ENCODE assay signal across 22 cellular contexts in genomic region chr2:11122380-11122779, GRCh38.
"Had no signal": no experiment of that assay in that cellular context is flagged by ENCODE, and none has a peak within 500 bp of the region (broad histone marks: within the 10 kb centered on the region; RNA-seq: fewer than 3 reads in every experiment).

No MANE protein-coding gene starts in this region.

- H3K4me3 ChIP-seq: transverse colon, uterus had no signal

- DNase-seq: activated CD4-positive, alpha-beta memory T cell treated with anti-CD3 and anti-CD28 coated beads, Interleukin-2, amount 10 ng/mL, durations not matched to agents 7 days and 5 days; activated CD4-positive, alpha-beta T cell treated with anti-CD3 and anti-CD28 coated beads for 48 hours; activated effector memory CD4-positive, alpha-beta T cell treated with Interleukin-2 at 50 U/mL for 16 hours; activated naive CD4-positive, alpha-beta T cell treated with anti-CD3 and anti-CD28 coated beads for 36 hours; activated naive CD8-positive, alpha-beta T cell treated with anti-CD3 and anti-CD28 coated beads, Interleukin-2, amount 10 ng/mL, durations not matched to agents 7 days and 5 days; activated T-cell treated with anti-CD3 and anti-CD28 coated beads, Interleukin-2, amount 50 U/mL, for 72 hours; amniotic stem cell; effector CD4-positive, alpha-beta T cell; left cardiac atrium; naive thymus-derived CD4-positive, alpha-beta T cell; small intestine; stimulated activated CD4-positive, alpha-beta T cell treated with anti-CD3 and anti-CD28 coated beads, Interleukin-2, amount 100 ng/mL, for 48 hours; stimulated activated CD8-positive, alpha-beta memory T cell treated with anti-CD3 and anti-CD28 coated beads, Interleukin-4, amount 100 ng/mL, for 48 hours; stimulated activated naive B cell treated with anti-CD40 and anti-IgM and Interleukin-4, amounts not matched to agents 10 μg/mL and 1 μg/mL and 100 μg/mL, for 72 hours; transverse colon; uterus had no signal

- H3K27ac ChIP-seq: transverse colon, uterus had no signal

- H3K27me3 Mint-ChIP-seq: activated naive CD8-positive, alpha-beta T cell treated with anti-CD3 and anti-CD28 coated beads, Interleukin-2, amount 10 ng/mL, durations not matched to agents 7 days and 5 days had no signal

- H3K4me1 Mint-ChIP-seq: neural crest cell had no signal

- H3K36me3 ChIP-seq: transverse colon, uterus had no signal

- FAIRE-seq: frontal cortex, islet of Langerhans, small intestine had no signal

- H3K4me3 Mint-ChIP-seq: activated CD4-positive, alpha-beta memory T cell treated with anti-CD3 and anti-CD28 coated beads, Interleukin-2, amount 10 ng/mL, durations not matched to agents 7 days and 5 days; activated naive CD4-positive, alpha-beta T cell treated with anti-CD3 and anti-CD28 coated beads for 36 hours; activated naive CD8-positive, alpha-beta T cell treated with anti-CD3 and anti-CD28 coated beads, Interleukin-2, amount 10 ng/mL, durations not matched to agents 7 days and 5 days; activated T-cell treated with anti-CD3 and anti-CD28 coated beads, Interleukin-2, amount 50 U/mL, for 72 hours; dendritic cell treated with granulocyte-macrophage colony-stimulating factor and Interleukin-4, amounts not matched to agents 40 ng/mL and 50 ng/mL, for 4 days; memory B cell; naive thymus-derived CD4-positive, alpha-beta T cell; neural crest cell; stimulated activated naive B cell treated with anti-CD40 and anti-IgM and Interleukin-4, amounts not matched to agents 10 μg/mL and 1 μg/mL and 100 μg/mL, for 72 hours had no signal

- H3K27me3 ChIP-seq: transverse colon, uterus had no signal

- H3K4me1 ChIP-seq: transverse colon, uterus had no signal

- H3K27ac Mint-ChIP-seq: activated CD4-positive, alpha-beta memory T cell treated with anti-CD3 and anti-CD28 coated beads, Interleukin-2, amount 10 ng/mL, durations not matched to agents 7 days and 5 days; activated naive CD4-positive, alpha-beta T cell treated with anti-CD3 and anti-CD28 coated beads for 36 hours; activated naive CD8-positive, alpha-beta T cell treated with anti-CD3 and anti-CD28 coated beads, Interleukin-2, amount 10 ng/mL, durations not matched to agents 7 days and 5 days; activated T-cell treated with anti-CD3 and anti-CD28 coated beads, Interleukin-2, amount 50 U/mL, for 72 hours; dendritic cell treated with granulocyte-macrophage colony-stimulating factor and Interleukin-4, amounts not matched to agents 40 ng/mL and 50 ng/mL, for 4 days; memory B cell; stimulated activated naive B cell treated with anti-CD40 and anti-IgM and Interleukin-4, amounts not matched to agents 10 μg/mL and 1 μg/mL and 100 μg/mL, for 72 hours had no signal

- H3K36me3 Mint-ChIP-seq: activated naive CD8-positive, alpha-beta T cell treated with anti-CD3 and anti-CD28 coated beads, Interleukin-2, amount 10 ng/mL, durations not matched to agents 7 days and 5 days; memory B cell; naive thymus-derived CD4-positive, alpha-beta T cell; stimulated activated naive B cell treated with anti-CD40 and anti-IgM and Interleukin-4, amounts not matched to agents 10 μg/mL and 1 μg/mL and 100 μg/mL, for 72 hours had no signal

- H3K9me3 ChIP-seq: transverse colon, uterus had no signal

- ATAC-seq: activated T-cell treated with anti-CD3 and anti-CD28 coated beads, Interleukin-2, amount 50 U/mL, for 72 hours; left cardiac atrium; naive thymus-derived CD4-positive, alpha-beta T cell; sciatic nerve; stimulated activated naive B cell treated with anti-CD40 and anti-IgM and Interleukin-4, amounts not matched to agents 10 μg/mL and 1 μg/mL and 100 μg/mL, for 72 hours had no signal

- H3K9me3 Mint-ChIP-seq: activated CD4-positive, alpha-beta memory T cell treated with anti-CD3 and anti-CD28 coated beads, Interleukin-2, amount 10 ng/mL, durations not matched to agents 7 days and 5 days; activated naive CD4-positive, alpha-beta T cell treated with anti-CD3 and anti-CD28 coated beads for 36 hours; activated naive CD8-positive, alpha-beta T cell treated with anti-CD3 and anti-CD28 coated beads, Interleukin-2, amount 10 ng/mL, durations not matched to agents 7 days and 5 days; activated T-cell treated with anti-CD3 and anti-CD28 coated beads, Interleukin-2, amount 50 U/mL, for 72 hours; dendritic cell treated with granulocyte-macrophage colony-stimulating factor and Interleukin-4, amounts not matched to agents 40 ng/mL and 50 ng/mL, for 4 days; memory B cell; naive thymus-derived CD4-positive, alpha-beta T cell; neural crest cell; stimulated activated naive B cell treated with anti-CD40 and anti-IgM and Interleukin-4, amounts not matched to agents 10 μg/mL and 1 μg/mL and 100 μg/mL, for 72 hours had no signal
